Comparison of ENCODE assay signal across 8 cellular contexts in the genomic region with DNA sequence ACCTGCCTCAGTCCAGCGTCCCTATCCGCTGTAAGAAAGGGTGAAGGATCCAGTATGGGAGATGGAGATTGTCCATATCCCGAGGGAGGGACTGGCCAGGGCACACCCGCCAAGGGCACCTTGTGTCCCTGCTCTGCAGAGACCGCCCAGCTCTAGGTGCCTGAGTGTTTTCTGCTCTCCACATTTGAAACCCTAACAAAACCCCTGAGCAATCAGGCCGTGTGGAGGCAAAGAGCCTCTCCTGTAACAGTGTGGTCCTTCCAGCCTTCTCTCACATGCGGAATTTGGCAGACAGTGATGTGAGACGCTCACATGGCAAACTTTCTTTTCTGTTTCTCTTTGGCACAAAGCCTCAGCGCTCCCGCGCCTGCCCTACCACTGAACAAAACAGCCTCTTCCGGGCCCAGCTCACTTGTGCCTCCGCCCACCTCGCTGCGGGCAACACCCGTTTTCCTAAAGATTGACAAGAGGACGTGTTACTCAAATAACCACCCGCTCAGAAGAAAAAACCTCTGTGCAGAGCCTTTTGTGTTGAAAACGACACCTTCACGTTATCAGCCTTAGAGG.
DNase-seq lines count a peak whose midpoint lies in the region; ATAC-seq and TF ChIP-seq lines count a peak whose summit lies in the region.

No MANE protein-coding gene starts in this region.

- H3K36me3 Mint-ChIP-seq in CD4-positive, CD25-positive, alpha-beta regulatory T cell = no peaks in the 10 kb centered on the region

- H3K4me3 Mint-ChIP-seq in CD4-positive, CD25-positive, alpha-beta regulatory T cell = peak overlapping the region; percentile 47 to 88 (median 80)

- H3K27ac ChIP-seq in CD4-positive, CD25-positive, alpha-beta regulatory T cell (ENCODE audit: insufficient read depth, low read length, poor library complexity, severe bottlenecking) = peak overlapping the region; percentile 57
- no peak overlapping the region for H3K27ac ChIP-seq in iPS-20b (ENCODE audit: low read length)

- peaks cover 0 to 1% (median 0%) of the 10 kb centered on the region in 7 donors for H3K9me3 Mint-ChIP-seq in CD4-positive, CD25-positive, alpha-beta regulatory T cell

- TF ChIP-seq POLR2A in GM18505 (IDR thresholded peaks at IDR 0.05; ENCODE audit: borderline replicate concordance, extremely low read depth, insufficient read depth, insufficient read length) = no peak

- H3K27me3 Mint-ChIP-seq in CD4-positive, CD25-positive, alpha-beta regulatory T cell = peaks cover 4% of the 10 kb centered on the region

- DNase-seq in CD4-positive, CD25-positive, alpha-beta regulatory T cell = peak; percentile 13 to 95 (median 73)
- DNase-seq in NCI-H748 (lab: John Stamatoyannopoulos, UW; ENCODE audit: unreplicated experiment) (peak; percentile 91), activated T-cell treated with anti-CD3 and anti-CD28 coated beads for 48 hours (ENCODE audit: low read depth) (peak; percentile 79)
- peak; percentile 52 to 68 for DNase-seq in stimulated activated CD4-positive, alpha-beta T cell treated with anti-CD3 and anti-CD28 coated beads, Interleukin-1b, Interleukin-23, amount 100 ng/mL, for 4 hours (ENCODE audit: low read depth in 2 of 2)

- peak overlapping the region; percentile 27; the same call in 1 of the 2 replicates for H3K9ac ChIP-seq in iPS-20b (ENCODE audit: low read depth, low read length)

- H3K4me3 ChIP-seq in CD4-positive, CD25-positive, alpha-beta regulatory T cell (ENCODE audit: low read depth, low read length) = peak overlapping the region; percentile 79
- H3K4me3 ChIP-seq in iPS-20b (ENCODE audit: low read length) = peak overlapping the region; percentile 7; the same call in 1 of the 2 replicates

- peak overlapping the region; percentile 93 to 97 (median 97) for H3K27ac Mint-ChIP-seq in CD4-positive, CD25-positive, alpha-beta regulatory T cell

- peak; percentile 90 to 93 for ATAC-seq in CD4-positive, CD25-positive, alpha-beta regulatory T cell (ENCODE audit: low read depth in 2 of 2)
- ATAC-seq in GM18505 (IDR thresholded peaks at IDR 0.05; ENCODE audit: unreplicated experiment) (no peak), GM18519 (IDR thresholded peaks at IDR 0.05; ENCODE audit: low FRiP score, unreplicated experiment) (no peak), GM21723 (IDR thresholded peaks at IDR 0.05; ENCODE audit: unreplicated experiment) (no peak)

- peaks cover 9% of the 10 kb centered on the region for H3K4me1 ChIP-seq in CD4-positive, CD25-positive, alpha-beta regulatory T cell (ENCODE audit: control insufficient read depth, insufficient read depth, low read length, poor library complexity, severe bottlenecking)
- no peaks in the 10 kb centered on the region; the same call in 1 of the 2 replicates for H3K4me1 ChIP-seq in iPS-20b (ENCODE audit: insufficient read depth, low read length)

- no peaks in the 10 kb centered on the region for H3K36me3 ChIP-seq in CD4-positive, CD25-positive, alpha-beta regulatory T cell (ENCODE audit: control insufficient read depth, insufficient read depth, low read length)
- H3K36me3 ChIP-seq in iPS-20b (ENCODE audit: insufficient read depth, low read depth, low read length) = no peaks in the 10 kb centered on the region

- H3K27me3 ChIP-seq in CD4-positive, CD25-positive, alpha-beta regulatory T cell (ENCODE audit: control insufficient read depth, insufficient read depth, low read length) = no peaks in the 10 kb centered on the region
- no peaks in the 10 kb centered on the region for H3K27me3 ChIP-seq in iPS-20b (ENCODE audit: insufficient read depth, low read length)

- H3K4me1 Mint-ChIP-seq in CD4-positive, CD25-positive, alpha-beta regulatory T cell = peaks cover 5 to 23% (median 12%) of the 10 kb centered on the region in 4 donors

- H3K9me3 ChIP-seq in CD4-positive, CD25-positive, alpha-beta regulatory T cell (ENCODE audit: control insufficient read depth in 2 of 2, low read length in 2 of 2) = no peaks in the 10 kb centered on the region
- peaks cover 48% of the 10 kb centered on the region for H3K9me3 ChIP-seq in iPS-20b (ENCODE audit: insufficient read depth, low read depth, low read length)

Comparison
In these comparisons a context has a peak if more than half of its experiments do, and no peak if none do; other contexts are left out.
1. ATAC-seq: peak in CD4-positive, CD25-positive, alpha-beta regulatory T cell (2 of 2); none in GM18505 (single experiment), GM18519 (single experiment) and GM21723 (single experiment).
2. Peak in every context shown above with its lines, with median percentiles within 50 percentile points of each other: DNase-seq.